34 cellular contexts compared by ENCODE assay signal in the genomic region with DNA sequence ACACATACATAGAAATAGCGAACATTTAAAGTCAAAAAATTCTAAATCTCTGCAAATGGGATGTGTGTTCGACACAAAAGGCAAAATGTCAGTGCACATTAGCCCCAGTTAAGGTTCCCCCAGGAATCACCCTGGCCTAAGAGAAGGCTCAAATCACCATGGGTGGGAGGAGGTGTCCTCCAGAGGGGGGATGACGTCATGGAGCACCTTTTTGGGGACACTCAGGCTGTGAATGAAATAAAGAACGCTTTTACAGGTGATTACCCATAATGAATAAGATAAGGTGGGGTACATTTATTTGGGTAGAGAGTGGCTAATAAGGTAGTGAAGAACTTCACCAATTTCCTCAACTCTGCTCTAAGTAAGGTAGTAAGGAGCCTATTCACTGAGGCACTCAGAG. TPM values are rescaled to one million over a fixed set of nuclear protein-coding genes. Genes with fewer than 3 reads are reported as not detected.
"Had no signal": no experiment of that assay in that cellular context is flagged by ENCODE, and none has a peak within 500 bp of the region (broad histone marks: within the 10 kb centered on the region; RNA-seq: fewer than 3 reads in every experiment).

No MANE protein-coding gene starts in this region.

- H3K4me1 Mint-ChIP-seq: naive B cell; stimulated activated naive CD8-positive, alpha-beta T cell treated with anti-CD3 and anti-CD28 coated beads, Interleukin-15, amount 100 ng/mL, for 72 hours had no signal

- H3K79me2 ChIP-seq: parathyroid adenoma had no signal

- H3K9me3 Mint-ChIP-seq: naive thymus-derived CD8-positive, alpha-beta T cell; natural killer cell treated with Interleukin-12 subunit alpha and Interleukin-12 subunit beta and Interleukin-15 and Interleukin-18, amount 100 ng/mL, for 72 hours; stimulated activated naive CD8-positive, alpha-beta T cell treated with anti-CD3 and anti-CD28 coated beads, Interleukin-15, amount 100 ng/mL, for 72 hours; type B pancreatic cell had no signal

- H3K4me1 ChIP-seq: parathyroid adenoma, psoas muscle, spleen, testis, tibial artery, transverse colon, upper lobe of right lung, uterus had no signal

- H3K36me3 Mint-ChIP-seq: naive thymus-derived CD8-positive, alpha-beta T cell; natural killer cell treated with Interleukin-12 subunit alpha and Interleukin-12 subunit beta and Interleukin-15 and Interleukin-18, amount 100 ng/mL, for 72 hours; stimulated activated memory B cell treated with anti-CD40 and anti-IgM and Interleukin-4, amounts not matched to agents 10 μg/mL and 1 μg/mL and 100 μg/mL, for 72 hours had no signal

- H3K4me3 ChIP-seq: ovary, psoas muscle, skin epidermis, smooth muscle cell, spleen, suprapubic skin, testis, tibial artery, transverse colon, upper lobe of right lung, uterus had no signal

- H3K27me3 ChIP-seq: ovary, testis, uterus had no signal

- H3K36me3 ChIP-seq: neutrophil, ovary, spleen, suprapubic skin, tibial artery, transverse colon, upper lobe of right lung, uterus had no signal

- H3K27ac Mint-ChIP-seq: naive B cell; naive thymus-derived CD8-positive, alpha-beta T cell; natural killer cell treated with Interleukin-12 subunit alpha and Interleukin-12 subunit beta and Interleukin-15 and Interleukin-18, amount 100 ng/mL, for 72 hours; nephron progenitor cell; progenitor cell of endocrine pancreas; stimulated activated memory B cell treated with anti-CD40 and anti-IgM and Interleukin-4, amounts not matched to agents 10 μg/mL and 1 μg/mL and 100 μg/mL, for 72 hours; stimulated activated naive CD8-positive, alpha-beta T cell treated with anti-CD3 and anti-CD28 coated beads, Interleukin-15, amount 100 ng/mL, for 72 hours had no signal

- DNase-seq: naive B cell; naive thymus-derived CD8-positive, alpha-beta T cell; nephron progenitor cell; nucleus accumbens; ovary; posterior cingulate gyrus; psoas muscle; right cardiac atrium; spleen; stimulated activated CD4-positive, alpha-beta T cell treated with anti-CD3 and anti-CD28 coated beads, Interleukin-12 subunit alpha, Interleukin-12 subunit beta, amount 100 ng/mL, for 4 hours; stimulated activated CD4-positive, alpha-beta T cell treated with anti-CD3 and anti-CD28 coated beads, Interleukin-1b, Interleukin-23, amount 100 ng/mL, for 48 hours; stimulated activated CD4-positive, alpha-beta T cell treated with anti-CD3 and anti-CD28 coated beads, Interleukin-4, amount 100 ng/mL, for 1 hour; stimulated activated CD4-positive, alpha-beta T cell treated with anti-CD3 and anti-CD28 coated beads, Interleukin-4, amount 100 ng/mL, for 4 hours; stimulated activated CD8-positive, alpha-beta memory T cell treated with anti-CD3 and anti-CD28 coated beads, Interleukin-4, amount 100 ng/mL, for 48 hours; stimulated activated naive CD4-positive, alpha-beta T cell; stimulated activated naive CD8-positive, alpha-beta T cell treated with anti-CD3 and anti-CD28 coated beads, Interleukin-15, amount 100 ng/mL, for 72 hours; stimulated activated naive CD8-positive, alpha-beta T cell treated with anti-CD3 and anti-CD28 coated beads, Interleukin-15, Interleukin-2, amounts not matched to agents 100 U/mL and 50 U/mL, for 24 hours; substantia nigra; testis; tibial artery; transverse colon; upper lobe of right lung; uterus had no signal

- H3K27ac ChIP-seq: neutrophil, ovary, parathyroid adenoma, psoas muscle, skin epidermis, spleen, suprapubic skin, testis, tibial artery, transverse colon, upper lobe of right lung, uterus had no signal

- H3K9me3 ChIP-seq: neutrophil, ovary, psoas muscle, suprapubic skin, testis, transverse colon, upper lobe of right lung, uterus had no signal

- H2AFZ ChIP-seq: parathyroid adenoma had no signal

- H3K4me2 ChIP-seq: smooth muscle cell had no signal

- H3K4me3 Mint-ChIP-seq: naive B cell; naive thymus-derived CD8-positive, alpha-beta T cell; natural killer cell treated with Interleukin-12 subunit alpha and Interleukin-12 subunit beta and Interleukin-15 and Interleukin-18, amount 100 ng/mL, for 72 hours; nephron progenitor cell; stimulated activated memory B cell treated with anti-CD40 and anti-IgM and Interleukin-4, amounts not matched to agents 10 μg/mL and 1 μg/mL and 100 μg/mL, for 72 hours; stimulated activated naive CD8-positive, alpha-beta T cell treated with anti-CD3 and anti-CD28 coated beads, Interleukin-15, amount 100 ng/mL, for 72 hours had no signal

- ATAC-seq: naive thymus-derived CD8-positive, alpha-beta T cell; natural killer cell treated with Interleukin-12 subunit alpha and Interleukin-12 subunit beta and Interleukin-15 and Interleukin-18, amount 100 ng/mL, for 72 hours; psoas muscle; right cardiac atrium; sciatic nerve; stimulated activated memory B cell treated with anti-CD40 and anti-IgM and Interleukin-4, amounts not matched to agents 10 μg/mL and 1 μg/mL and 100 μg/mL, for 72 hours; stimulated activated naive CD8-positive, alpha-beta T cell treated with anti-CD3 and anti-CD28 coated beads, Interleukin-15, amount 100 ng/mL, for 72 hours; stimulated activated naive CD8-positive, alpha-beta T cell treated with anti-CD3 and anti-CD28 coated beads, Interleukin-15, Interleukin-2, amounts not matched to agents 100 U/mL and 50 U/mL, for 24 hours; upper lobe of right lung had no signal

- H3K9ac ChIP-seq: parathyroid adenoma had no signal

RNA-seq across cellular contexts. Expression of a gene that starts 26.4 kb away (rescaled TPM):
- total RNA-seq: naive thymus-derived CD8-positive, alpha-beta T cell had no signal
- polyA plus RNA-seq: naive thymus-derived CD8-positive, alpha-beta T cell had no signal

RNA-seq across cellular contexts. Expression of a gene that starts 59.3 kb away (rescaled TPM):
- total RNA-seq: naive thymus-derived CD8-positive, alpha-beta T cell; natural killer cell treated with Interleukin-12 subunit alpha and Interleukin-12 subunit beta and Interleukin-15 and Interleukin-18, amount 100 ng/mL, for 72 hours; sciatic nerve; smooth muscle cell; transverse colon; urinary bladder had no signal
- polyA plus RNA-seq: naive thymus-derived CD8-positive, alpha-beta T cell; smooth muscle cell had no signal
